Comparison of ENCODE assay signal across 17 cellular contexts in genomic region chr1:232776526-232776925, GRCh38. TPM values are rescaled to one million over a fixed set of nuclear protein-coding genes. Genes with fewer than 3 reads are reported as not detected.
DNase-seq lines count a peak whose midpoint lies in the region; ATAC-seq and TF ChIP-seq lines count a peak whose summit lies in the region.
"Had no signal": no experiment of that assay in that cellular context is flagged by ENCODE, and none has a peak within 500 bp of the region (broad histone marks: within the 10 kb centered on the region; RNA-seq: fewer than 3 reads in every experiment).

No MANE protein-coding gene starts in this region.

- POLR2A ChIA-PET in MCF 10A (lab: Yijun Ruan, JAX) = interaction anchor here (1.0 to 1.1 kb wide), 2 partner anchors 17 to 117 kb away, joined by 3 read pairs; no protein-coding TSS in a partner anchor

- H3K4me3 ChIP-seq in breast epithelium (no peak overlapping the region), mammary epithelial cell (replicated peaks in 1 of 3; ENCODE audit: insufficient read depth in 1 of 3, low read depth in 2 of 3, low read length in 3 of 3) (no peak overlapping the region), esophagus muscularis mucosa (no peak overlapping the region)
- H3K4me3 ChIP-seq: BLaER1 treated with 17β-estradiol and CSF1 and Interleukin-3, amounts not matched to agents 10 nM and 100 nM; GM12878 had no signal

- peak overlapping the region; percentile 27 for H2AFZ ChIP-seq in mammary epithelial cell (ENCODE audit: low read depth, low read length)

- H3K4me1 ChIP-seq in breast epithelium (no peaks in the 10 kb centered on the region), mammary epithelial cell (ENCODE audit: insufficient read depth, low read length) (no peaks in the 10 kb centered on the region), esophagus muscularis mucosa (no peaks in the 10 kb centered on the region)
- H3K4me1 ChIP-seq: BLaER1 treated with 17β-estradiol and CSF1 and Interleukin-3, amounts not matched to agents 10 nM and 100 nM had no signal

- no peaks in the 10 kb centered on the region for H3K9me3 Mint-ChIP-seq in MCF 10A (ENCODE audit: unreplicated experiment)
- H3K9me3 Mint-ChIP-seq: CD4-positive, CD25-positive, alpha-beta regulatory T cell had no signal

- no peaks in the 10 kb centered on the region for H3K27me3 Mint-ChIP-seq in MCF 10A (ENCODE audit: insufficient read depth, unreplicated experiment)

- no peak overlapping the region for H3K9ac ChIP-seq in mammary epithelial cell (ENCODE audit: insufficient read depth, low read length)
- H3K9ac ChIP-seq: BLaER1 treated with 17β-estradiol and CSF1 and Interleukin-3, amounts not matched to agents 10 nM and 100 nM had no signal

- H3K36me3 Mint-ChIP-seq in MCF 10A (ENCODE audit: insufficient read depth, unreplicated experiment) = no peaks in the 10 kb centered on the region
- H3K36me3 Mint-ChIP-seq: CD4-positive, CD25-positive, alpha-beta regulatory T cell had no signal

- intact Hi-C loops in MCF 10A (cut with micrococcal nuclease) = no loop called here
- intact Hi-C loops in breast epithelium (cut with DNase I; ENCODE audit: low total_unique reads) = no loop called here
- intact Hi-C loops in mammary epithelial cell (cut with micrococcal nuclease) = no loop called here
- intact Hi-C loops in esophagus muscularis mucosa (cut with DNase I) = no loop called here

- no peak for TF ChIP-seq CTCF in MCF 10A (IDR thresholded peaks at IDR 0.05; ENCODE audit: unreplicated experiment)
- TF ChIP-seq CTCF in breast epithelium (IDR thresholded peaks at IDR 0.05) = no peak
- no peak for TF ChIP-seq CTCF in mammary epithelial cell (conservative IDR thresholded peaks at IDR 0.05 in 1 of 2, IDR thresholded peaks at IDR 0.05 in 1 of 2; ENCODE audit: extremely low read depth in 1 of 2, insufficient read depth in 1 of 2, low read depth in 1 of 2, low read length in 2 of 2)
- no peak for TF ChIP-seq CTCF in esophagus muscularis mucosa (IDR thresholded peaks at IDR 0.05)

- BruUV-seq in MCF 10A (replicated peaks; lab: Mats Ljungman, UMichigan) (no TSS peak), mammary epithelial cell (replicated peaks; lab: Mats Ljungman, UMichigan) (no TSS peak)

- H3K9me3 ChIP-seq in breast epithelium = no peaks in the 10 kb centered on the region
- no peaks in the 10 kb centered on the region for H3K9me3 ChIP-seq in mammary epithelial cell (replicated peaks; ENCODE audit: insufficient read depth, low read length)
- H3K9me3 ChIP-seq in esophagus muscularis mucosa = no peaks in the 10 kb centered on the region

- H3K27me3 ChIP-seq in breast epithelium (no peaks in the 10 kb centered on the region), mammary epithelial cell (ENCODE audit: insufficient read depth, low read length) (no peaks in the 10 kb centered on the region), esophagus muscularis mucosa (no peaks in the 10 kb centered on the region)
- H3K27me3 ChIP-seq: BLaER1 treated with 17β-estradiol and CSF1 and Interleukin-3, amounts not matched to agents 10 nM and 100 nM had no signal

- CTCF ChIA-PET in MCF 10A (lab: Yijun Ruan, JAX) (no interaction called here), mammary epithelial cell (lab: Charles Lee; ENCODE audit: low non-redundant PET) (no interaction called here)

- TF ChIP-seq POLR2A in breast epithelium (IDR thresholded peaks at IDR 0.05) = no peak
- TF ChIP-seq POLR2A in esophagus muscularis mucosa (IDR thresholded peaks at IDR 0.05; ENCODE audit: low read depth) = no peak

- H3K79me2 ChIP-seq in mammary epithelial cell (ENCODE audit: insufficient read depth, low read length) = no peaks in the 10 kb centered on the region

- no peak overlapping the region for H3K27ac Mint-ChIP-seq in MCF 10A (ENCODE audit: low read depth, unreplicated experiment)
- H3K27ac Mint-ChIP-seq: CD4-positive, CD25-positive, alpha-beta regulatory T cell had no signal

- in situ Hi-C loops in mammary epithelial cell (cut with MboI; ENCODE audit: low sequenced_read_pairs in 2 of 2) = no loop called here

- no peak overlapping the region for H3K4me3 Mint-ChIP-seq in MCF 10A (ENCODE audit: unreplicated experiment)
- H3K4me3 Mint-ChIP-seq: CD4-positive, CD25-positive, alpha-beta regulatory T cell had no signal

- no peak for ATAC-seq in GM18498 (IDR thresholded peaks at IDR 0.05; ENCODE audit: unreplicated experiment)
- ATAC-seq: GM12878 had no signal

- DNase-seq in MCF 10A (ENCODE audit: unreplicated experiment) = peak; percentile 23
- no peak for DNase-seq in breast epithelium (ENCODE audit: low spot score in 2 of 2)
- peak; percentile 28 for DNase-seq in NCI-H446 treated with DMSO at 0.1 percent for 48 hours (lab: John Stamatoyannopoulos, UW)
- no peak for DNase-seq in mammary epithelial cell
- DNase-seq in SIG-M5 treated with dmso at 0.1 percent for 504 hours (lab: John Stamatoyannopoulos, UW; ENCODE audit: unreplicated experiment) = no peak
- no peak for DNase-seq in HPDE6-E6E7 (ENCODE audit: extremely low spot score)
- DNase-seq in esophagus muscularis mucosa (ENCODE audit: extremely low spot score) = no peak
- DNase-seq: ACHN; CD4-positive, CD25-positive, alpha-beta regulatory T cell; DMS79; HCEC 1CT; IMR-90 had no signal

- dilution Hi-C loops in mammary epithelial cell (cut with HindIII; ENCODE audit: low sequenced_read_pairs) = no loop called here

- no peaks in the 10 kb centered on the region for H3K36me3 ChIP-seq in breast epithelium
- H3K36me3 ChIP-seq in mammary epithelial cell (ENCODE audit: insufficient read depth, low read length) = no peaks in the 10 kb centered on the region
- H3K36me3 ChIP-seq in esophagus muscularis mucosa = no peaks in the 10 kb centered on the region
- H3K36me3 ChIP-seq: BLaER1 treated with 17β-estradiol and CSF1 and Interleukin-3, amounts not matched to agents 10 nM and 100 nM had no signal

- peaks cover 4% of the 10 kb centered on the region for H3K4me1 Mint-ChIP-seq in MCF 10A (ENCODE audit: insufficient read depth, unreplicated experiment)
- H3K4me1 Mint-ChIP-seq: CD4-positive, CD25-positive, alpha-beta regulatory T cell had no signal

- TF ChIP-seq EP300 in esophagus muscularis mucosa (IDR thresholded peaks at IDR 0.05) = no peak

- peak overlapping the region; percentile 30 for H3K4me2 ChIP-seq in mammary epithelial cell (ENCODE audit: insufficient read depth, low read depth, low read length)
- H3K4me2 ChIP-seq: BLaER1 treated with 17β-estradiol and CSF1 and Interleukin-3, amounts not matched to agents 10 nM and 100 nM had no signal

- H3K27ac ChIP-seq in breast epithelium = no peak overlapping the region
- H3K27ac ChIP-seq in mammary epithelial cell (ENCODE audit: insufficient read depth, low read depth, low read length) = no peak overlapping the region
- H3K27ac ChIP-seq in esophagus muscularis mucosa (replicated peaks in 1 of 4) = no peak overlapping the region
- H3K27ac ChIP-seq: BLaER1 treated with 17β-estradiol and CSF1 and Interleukin-3, amounts not matched to agents 10 nM and 100 nM; HL-60 had no signal

- no peaks in the 10 kb centered on the region for H4K20me1 ChIP-seq in mammary epithelial cell (ENCODE audit: insufficient read depth, low read length)
- H4K20me1 ChIP-seq: BLaER1 treated with 17β-estradiol and CSF1 and Interleukin-3, amounts not matched to agents 10 nM and 100 nM had no signal

RNA-seq across cellular contexts. Expression of gene MAP10, which starts 28.7 kb away (rescaled TPM):
- total RNA-seq in MCF 10A (2022) (not detected in 2 replicates), breast epithelium (1 to 10 TPM; 1.6 to 3.4 (median 2.9) TPM), mammary epithelial cell (1 to 10 TPM in 1 of 2 donors, under 1 TPM in 1; 0.14 to 1.8 TPM), esophagus muscularis mucosa (1 to 10 TPM; 1.0 to 1.6 (median 1.4) TPM)
- 0.34 TPM for polyA plus RNA-seq in mammary epithelial cell
- not detected for polyA minus RNA-seq in mammary epithelial cell
- total RNA-seq: G401 had no signal

Comparison
In these comparisons a context has a peak if more than half of its experiments do, and no peak if none do; other contexts are left out.
1. DNase-seq: peak in MCF 10A (single experiment) and NCI-H446 treated with DMSO at 0.1 percent for 48 hours (single experiment); none in breast epithelium (0 of 2), mammary epithelial cell (single experiment), SIG-M5 treated with dmso at 0.1 percent for 504 hours (single experiment), HPDE6-E6E7 (single experiment) and esophagus muscularis mucosa (single experiment).